14 cellular contexts compared by ENCODE assay signal in the genomic region with DNA sequence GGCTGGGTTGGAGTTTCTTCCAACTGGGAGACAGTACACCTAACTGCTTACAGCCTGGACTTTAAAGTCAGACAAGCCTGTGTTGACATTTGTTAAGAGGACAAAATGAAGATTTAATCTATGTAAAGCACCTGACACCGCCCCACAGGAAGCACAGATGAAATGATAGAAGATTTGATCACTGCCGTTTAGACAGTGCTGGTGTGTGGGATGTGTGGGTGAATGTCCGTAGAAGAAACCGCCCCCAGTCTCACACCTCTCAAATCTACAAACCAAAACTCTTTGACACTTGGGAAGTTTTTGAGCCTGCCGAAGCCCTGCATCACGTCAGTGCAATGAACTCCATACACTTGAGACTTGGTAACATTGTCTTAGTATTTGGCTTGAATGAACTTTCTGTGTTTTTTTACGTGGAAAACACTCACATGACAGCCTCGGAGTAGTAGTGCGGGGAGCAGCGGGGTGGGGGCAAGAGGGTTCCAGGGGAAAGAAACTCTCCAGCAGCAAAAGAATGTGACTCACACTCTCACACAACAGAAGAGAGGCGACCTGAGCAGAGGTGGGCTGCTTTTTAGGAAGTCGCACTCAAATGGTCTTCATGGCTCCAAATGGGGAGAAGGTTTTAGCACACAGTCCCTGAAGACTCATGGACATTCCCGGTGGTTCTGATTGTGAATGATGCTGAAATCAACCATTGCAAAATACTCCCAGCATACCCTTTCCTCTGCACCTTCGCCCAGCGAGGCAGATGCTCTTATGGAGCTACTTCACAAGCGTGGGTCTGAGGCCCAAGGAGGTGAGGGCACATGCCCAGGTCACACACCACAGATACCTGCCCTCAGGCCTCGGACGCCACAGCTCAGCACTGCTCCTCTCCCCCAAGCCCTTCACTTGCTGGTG.
DNase-seq lines count a peak whose midpoint lies in the region; ATAC-seq and TF ChIP-seq lines count a peak whose summit lies in the region.
"Had no signal": no experiment of that assay in that cellular context is flagged by ENCODE, and none has a peak within 500 bp of the region (broad histone marks: within the 10 kb centered on the region; RNA-seq: fewer than 3 reads in every experiment).

No MANE protein-coding gene starts in this region.

- ATAC-seq in GM21529 (IDR thresholded peaks at IDR 0.05; ENCODE audit: unreplicated experiment) = no peak
- ATAC-seq: stimulated activated memory B cell treated with anti-CD40 and anti-IgM and Interleukin-4, amounts not matched to agents 10 μg/mL and 1 μg/mL and 100 μg/mL, for 72 hours had no signal

- no peaks in the 10 kb centered on the region for H3K9me3 ChIP-seq in esophagus (ENCODE audit: control insufficient read depth in 2 of 2, insufficient read depth in 1 of 2, low read depth in 1 of 2, low read length in 1 of 2)
- H3K9me3 ChIP-seq: esophagus muscularis mucosa had no signal

- H3K4me3 Mint-ChIP-seq in T-helper 2 cell treated with Interferon-gamma antibody and Interleukin-4, amounts not matched to agents 5 μg/mL and 100 μg/mL, for 36 hours = peak overlapping the region; percentile 67
- H3K4me3 Mint-ChIP-seq: stimulated activated memory B cell treated with anti-CD40 and anti-IgM and Interleukin-4, amounts not matched to agents 10 μg/mL and 1 μg/mL and 100 μg/mL, for 72 hours had no signal

- peak overlapping the region; percentile 74 to 83 for H3K27ac ChIP-seq in esophagus (ENCODE audit: low read depth in 2 of 2, low read length in 1 of 2)
- H3K27ac ChIP-seq: esophagus muscularis mucosa had no signal

- peaks cover 8 to 38% of the 10 kb centered on the region in 2 donors for H3K4me1 ChIP-seq in esophagus (ENCODE audit: control insufficient read depth in 2 of 2, insufficient read depth in 2 of 2, low read length in 1 of 2)

- H3K9me3 Mint-ChIP-seq in T-helper 2 cell treated with Interferon-gamma antibody and Interleukin-4, amounts not matched to agents 5 μg/mL and 100 μg/mL, for 36 hours = no peaks in the 10 kb centered on the region
- H3K9me3 Mint-ChIP-seq: stimulated activated memory B cell treated with anti-CD40 and anti-IgM and Interleukin-4, amounts not matched to agents 10 μg/mL and 1 μg/mL and 100 μg/mL, for 72 hours had no signal

- no peak for TF ChIP-seq POLR2A in erythroblast (IDR thresholded peaks at IDR 0.05; ENCODE audit: low read length)

- H3K27me3 Mint-ChIP-seq in T-helper 2 cell treated with Interferon-gamma antibody and Interleukin-4, amounts not matched to agents 5 μg/mL and 100 μg/mL, for 36 hours (ENCODE audit: low read depth) = peaks cover 4% of the 10 kb centered on the region
- H3K27me3 Mint-ChIP-seq: stimulated activated memory B cell treated with anti-CD40 and anti-IgM and Interleukin-4, amounts not matched to agents 10 μg/mL and 1 μg/mL and 100 μg/mL, for 72 hours had no signal

- peaks cover 3% of the 10 kb centered on the region for H3K36me3 Mint-ChIP-seq in T-helper 2 cell treated with Interferon-gamma antibody and Interleukin-4, amounts not matched to agents 5 μg/mL and 100 μg/mL, for 36 hours (ENCODE audit: low read depth)
- H3K36me3 Mint-ChIP-seq: stimulated activated memory B cell treated with anti-CD40 and anti-IgM and Interleukin-4, amounts not matched to agents 10 μg/mL and 1 μg/mL and 100 μg/mL, for 72 hours had no signal

- H3K27me3 ChIP-seq in esophagus (ENCODE audit: control insufficient read depth in 1 of 2, insufficient read depth in 2 of 2, low read length in 2 of 2) = no peaks in the 10 kb centered on the region
- H3K27me3 ChIP-seq: esophagus muscularis mucosa had no signal

- peaks cover 28% of the 10 kb centered on the region for H3K4me1 Mint-ChIP-seq in T-helper 2 cell treated with Interferon-gamma antibody and Interleukin-4, amounts not matched to agents 5 μg/mL and 100 μg/mL, for 36 hours (ENCODE audit: low read depth)

- 79 to 81% methylated on average over 18 of the region's 18 CpGs for WGBS in esophagus, 2 donors

- H3K36me3 ChIP-seq in esophagus (ENCODE audit: control insufficient read depth in 2 of 2, insufficient read depth in 2 of 2, low read length in 1 of 2) = no peaks in the 10 kb centered on the region
- H3K36me3 ChIP-seq: esophagus muscularis mucosa had no signal

- H3K27ac Mint-ChIP-seq in T-helper 2 cell treated with Interferon-gamma antibody and Interleukin-4, amounts not matched to agents 5 μg/mL and 100 μg/mL, for 36 hours = peak overlapping the region; percentile 80
- H3K27ac Mint-ChIP-seq: stimulated activated memory B cell treated with anti-CD40 and anti-IgM and Interleukin-4, amounts not matched to agents 10 μg/mL and 1 μg/mL and 100 μg/mL, for 72 hours had no signal

- no peak overlapping the region for H3K4me3 ChIP-seq in esophagus (ENCODE audit: low read depth in 1 of 2, low read length in 2 of 2)
- H3K4me3 ChIP-seq: esophagus muscularis mucosa had no signal

- DNase-seq in activated effector memory CD4-positive, alpha-beta T cell treated with anti-CD3 and anti-CD28 coated beads, Interleukin-2, amount 50 U/mL, for 16 hours = peak; percentile 73
- DNase-seq in activated effector memory CD4-positive, alpha-beta T cell treated with Interleukin-2 at 50 U/mL for 16 hours = no peak
- peak; percentile 63 for DNase-seq in T-helper 2 cell treated with Interferon-gamma antibody and Interleukin-4, amounts not matched to agents 5 μg/mL and 100 μg/mL, for 36 hours (ENCODE audit: low spot score)
- peak; percentile 5 for DNase-seq in stimulated activated CD8-positive, alpha-beta memory T cell treated with anti-CD3 and anti-CD28 coated beads, Interleukin-4, amount 100 ng/mL, for 24 hours (ENCODE audit: low read depth)
- DNase-seq in inferior parietal cortex (ENCODE audit: extremely low spot score) (no peak), erythroblast (lab: John Stamatoyannopoulos, UW) (no peak)
- DNase-seq: activated gamma-delta T cell treated with Interleukin-2 at 50 U/mL for 16 hours, KG1, NCI-H187 treated with DMSO at 0.1 percent for 48 hours, NCI-H69 had no signal

Comparison
In these comparisons a context has a peak if more than half of its experiments do, and no peak if none do; other contexts are left out.
1. DNase-seq: peak in activated effector memory CD4-positive, alpha-beta T cell treated with anti-CD3 and anti-CD28 coated beads, Interleukin-2, amount 50 U/mL, for 16 hours (single experiment), T-helper 2 cell treated with Interferon-gamma antibody and Interleukin-4, amounts not matched to agents 5 μg/mL and 100 μg/mL, for 36 hours (single experiment) and stimulated activated CD8-positive, alpha-beta memory T cell treated with anti-CD3 and anti-CD28 coated beads, Interleukin-4, amount 100 ng/mL, for 24 hours (single experiment); none in activated effector memory CD4-positive, alpha-beta T cell treated with Interleukin-2 at 50 U/mL for 16 hours (single experiment), inferior parietal cortex (single experiment) and erythroblast (0 of 2).